27 cellular contexts compared by ENCODE assay signal in the genomic region with DNA sequence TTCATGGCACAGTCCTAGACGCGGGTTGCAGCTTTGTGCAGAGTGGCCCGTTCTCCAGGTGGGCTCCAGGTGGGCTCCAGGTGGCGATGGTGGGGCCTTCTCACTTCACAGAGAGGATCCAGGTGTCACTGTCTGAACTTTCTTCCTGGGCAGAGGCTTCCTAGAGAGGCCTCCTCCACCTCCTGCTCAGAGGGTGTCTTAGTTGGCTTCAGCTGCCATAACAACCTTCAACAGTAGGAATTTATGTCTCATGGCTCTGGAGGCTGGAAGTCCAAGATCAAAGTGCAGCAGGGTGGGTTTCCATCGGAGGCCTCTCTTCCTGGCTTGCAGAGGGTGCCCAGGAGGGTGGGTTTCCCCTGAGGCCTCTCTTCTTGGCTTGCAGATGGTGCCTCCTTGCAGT.
"Had no signal": no experiment of that assay in that cellular context is flagged by ENCODE, and none has a peak within 500 bp of the region (broad histone marks: within the 10 kb centered on the region; RNA-seq: fewer than 3 reads in every experiment).

No MANE protein-coding gene starts in this region.

- H3K4me1 Mint-ChIP-seq: endodermal cell had no signal

- H3K27me3 Mint-ChIP-seq: dendritic cell treated with granulocyte-macrophage colony-stimulating factor and Interleukin-4, amounts not matched to agents 40 ng/mL and 50 ng/mL, for 4 days had no signal

- H3K9me3 ChIP-seq: colonic mucosa, gastrocnemius medialis had no signal

- FAIRE-seq: colon, endometrium, endothelial cell of umbilical vein, frontal cortex had no signal

- H3K27ac ChIP-seq: colonic mucosa, coronary artery, dorsolateral prefrontal cortex, epithelial cell of prostate, esophagus squamous epithelium, foreskin keratinocyte, gastrocnemius medialis, gastroesophageal sphincter, heart left ventricle, heart right ventricle had no signal

- H3K27ac Mint-ChIP-seq: dendritic cell treated with granulocyte-macrophage colony-stimulating factor and Interleukin-4, amounts not matched to agents 40 ng/mL and 50 ng/mL, for 4 days; effector memory CD8-positive, alpha-beta T cell; endodermal cell had no signal

- H3K27me3 ChIP-seq: colonic mucosa, dorsolateral prefrontal cortex, esophagus squamous epithelium, foreskin keratinocyte, gastrocnemius medialis, gastroesophageal sphincter, heart left ventricle, heart right ventricle had no signal

- H3K4me3 Mint-ChIP-seq: dendritic cell treated with granulocyte-macrophage colony-stimulating factor and Interleukin-4, amounts not matched to agents 40 ng/mL and 50 ng/mL, for 4 days; effector memory CD8-positive, alpha-beta T cell; endodermal cell had no signal

- H3K36me3 ChIP-seq: colonic mucosa, esophagus squamous epithelium, gastrocnemius medialis, gastroesophageal sphincter, heart left ventricle, heart right ventricle had no signal

- H3K4me1 ChIP-seq: colonic mucosa, esophagus squamous epithelium, foreskin keratinocyte, gastrocnemius medialis, gastroesophageal sphincter, heart left ventricle, heart right ventricle had no signal

- H3K4me3 ChIP-seq: colonic mucosa, coronary artery, dorsolateral prefrontal cortex, esophagus squamous epithelium, gastrocnemius medialis, gastroesophageal sphincter, heart left ventricle, heart right ventricle had no signal

- DNase-seq: colonic mucosa; cortex of kidney; dermis blood vessel endothelial cell; dorsolateral prefrontal cortex; effector CD4-positive, alpha-beta T cell; effector CD8-positive, alpha-beta T cell; effector memory CD4-positive, alpha-beta T cell; effector memory CD8-positive, alpha-beta T cell; endodermal cell; erythroblast; esophagus squamous epithelium; foreskin fibroblast; foreskin keratinocyte; foreskin melanocyte; gastrocnemius medialis; glutamatergic neuron; head of caudate nucleus; heart left ventricle; heart right ventricle had no signal
